Comparison of ENCODE assay signal across 8 cellular contexts in genomic region chr7:64951250-64951848, GRCh38. TPM values are rescaled to one million over a fixed set of nuclear protein-coding genes. Genes with fewer than 3 reads are reported as not detected.
DNase-seq lines count a peak whose midpoint lies in the region; ATAC-seq and TF ChIP-seq lines count a peak whose summit lies in the region.

No MANE protein-coding gene starts in this region.

- TF ChIP-seq CTCF in AG04449 (IDR thresholded peaks at IDR 0.05; ENCODE audit: insufficient read depth, low read length, missing control alignments) (peak; percentile 65), GM12873 (IDR thresholded peaks at IDR 0.05; ENCODE audit: insufficient read depth, low read depth, low read length, missing control alignments) (peak; percentile 73), fibroblast of pulmonary artery (IDR thresholded peaks at IDR 0.05; ENCODE audit: low read length, missing control alignments) (peak; percentile 81), osteocyte (IDR thresholded peaks at IDR 0.05) (peak; percentile 77)

- peaks cover 29% of the 10 kb centered on the region for H3K27me3 Mint-ChIP-seq in osteocyte (ENCODE audit: unreplicated experiment)

- no peak for ATAC-seq in HG02840 (IDR thresholded peaks at IDR 0.05; ENCODE audit: low FRiP score, unreplicated experiment)

- H3K4me3 Mint-ChIP-seq in osteocyte (ENCODE audit: unreplicated experiment), result no peak overlapping the region

- POLR2A ChIA-PET in AG04449 (lab: Yijun Ruan, JAX), result interaction anchor here (0.6 kb wide), 1 partner anchor 355 kb away, joined by 4 read pairs; no protein-coding TSS in a partner anchor

- H3K27ac Mint-ChIP-seq in osteocyte (ENCODE audit: unreplicated experiment), result no peak overlapping the region

- no peak overlapping the region for H3K4me3 ChIP-seq in AG04449 (ENCODE audit: low read depth, low read length)
- H3K4me3 ChIP-seq in fibroblast of pulmonary artery (replicated peaks; ENCODE audit: low read depth, low read length), result no peak overlapping the region

- peaks cover 3% of the 10 kb centered on the region for H3K9me3 Mint-ChIP-seq in osteocyte (ENCODE audit: unreplicated experiment)

- H3K4me1 Mint-ChIP-seq in osteocyte (ENCODE audit: unreplicated experiment), result peaks cover 7% of the 10 kb centered on the region

- DNase-seq in AG04449 (ENCODE audit: low read depth, low spot score), result peak; percentile 4
- peak; percentile 72 to 74 for DNase-seq in Kasumi-1 (lab: John Stamatoyannopoulos, UW)
- peak; percentile 51 for DNase-seq in SKM-1 (lab: John Stamatoyannopoulos, UW; ENCODE audit: unreplicated experiment)
- DNase-seq in fibroblast of pulmonary artery (ENCODE audit: low read depth), result peak; percentile 67
- no peak for DNase-seq in osteocyte (ENCODE audit: extremely low spot score, unreplicated experiment)
- DNase-seq in GM19238 (ENCODE audit: insufficient read length, low spot score), result no peak

- CTCF ChIA-PET in AG04449 (lab: Yijun Ruan, JAX), result interaction anchor here (0.6 to 5.2 kb wide), 12 partner anchors 10 to 670 kb away, joined by 3 to 89 read pairs (median 4); no protein-coding TSS in a partner anchor

- H3K36me3 Mint-ChIP-seq in osteocyte (ENCODE audit: unreplicated experiment), result no peaks in the 10 kb centered on the region

RNA-seq across cellular contexts. Expression of gene ZNF117, which starts 39.5 kb away (rescaled TPM):
- 8.3 and 10.7 TPM in 2 replicates for total RNA-seq in osteocyte

RNA-seq across cellular contexts. Expression of gene ZNF273, which starts 48.3 kb away (rescaled TPM):
- 1.8 and 2.8 TPM in 2 replicates for total RNA-seq in osteocyte

RNA-seq across cellular contexts. Expression of gene ERV3-1, which starts 55.1 kb away (rescaled TPM):
- total RNA-seq in osteocyte, result 15.9 and 19.0 TPM in 2 replicates

Comparison
In these comparisons a context has a peak if more than half of its experiments do, and no peak if none do; other contexts are left out.
1. DNase-seq: peak in AG04449 (single experiment), Kasumi-1 (2 of 2), SKM-1 (single experiment) and fibroblast of pulmonary artery (single experiment); none in osteocyte (single experiment) and GM19238 (single experiment).
2. Peak in every context shown above with its lines, with median percentiles within 50 percentile points of each other: CTCF ChIP-seq.